Comparison of ENCODE assay signal across 1 cellular context in genomic region chrX:65582450-65583082, GRCh38.
TF ChIP-seq lines count a peak whose summit lies in the region.

No MANE protein-coding gene starts in this region.

TF ChIP-seq in HCT116, 20 proteins besides CTCF, POLR2A, EP300 and RAD21:
- TF ChIP-seq SIN3A (IDR thresholded peaks at IDR 0.05; ENCODE audit: low read depth) (no peak), CBX3 (IDR thresholded peaks at IDR 0.05; ENCODE audit: low read depth) (no peak), ELF1 (IDR thresholded peaks at IDR 0.05; ENCODE audit: borderline replicate concordance, low read depth) (no peak), FOSL1 (IDR thresholded peaks at IDR 0.05; ENCODE audit: low read depth) (no peak), TCF7L2 (IDR thresholded peaks at IDR 0.05; ENCODE audit: borderline replicate concordance, extremely low read depth, insufficient read depth, insufficient read length) (no peak), EZH2 (IDR thresholded peaks at IDR 0.05) (no peak), YY1 (IDR thresholded peaks at IDR 0.05; ENCODE audit: extremely low read depth, insufficient replicate concordance, low read depth, low read length) (no peak), POLR2AphosphoS5 (IDR thresholded peaks at IDR 0.05; ENCODE audit: low read depth, low read length) (no peak), EZH2phosphoT487 (IDR thresholded peaks at IDR 0.05; ENCODE audit: borderline replicate concordance) (no peak), SP1 (IDR thresholded peaks at IDR 0.05; ENCODE audit: low read depth) (no peak), SRF (IDR thresholded peaks at IDR 0.05; ENCODE audit: low read depth) (no peak), REST (IDR thresholded peaks at IDR 0.05; ENCODE audit: low read depth) (no peak)
- TF ChIP-seq, protein P1, sequence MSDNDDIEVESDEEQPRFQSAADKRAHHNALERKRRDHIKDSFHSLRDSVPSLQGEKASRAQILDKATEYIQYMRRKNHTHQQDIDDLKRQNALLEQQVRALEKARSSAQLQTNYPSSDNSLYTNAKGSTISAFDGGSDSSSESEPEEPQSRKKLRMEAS (IDR thresholded peaks at IDR 0.05): no peak
